ENCODE assay signal across 1 cellular context in the genomic region with DNA sequence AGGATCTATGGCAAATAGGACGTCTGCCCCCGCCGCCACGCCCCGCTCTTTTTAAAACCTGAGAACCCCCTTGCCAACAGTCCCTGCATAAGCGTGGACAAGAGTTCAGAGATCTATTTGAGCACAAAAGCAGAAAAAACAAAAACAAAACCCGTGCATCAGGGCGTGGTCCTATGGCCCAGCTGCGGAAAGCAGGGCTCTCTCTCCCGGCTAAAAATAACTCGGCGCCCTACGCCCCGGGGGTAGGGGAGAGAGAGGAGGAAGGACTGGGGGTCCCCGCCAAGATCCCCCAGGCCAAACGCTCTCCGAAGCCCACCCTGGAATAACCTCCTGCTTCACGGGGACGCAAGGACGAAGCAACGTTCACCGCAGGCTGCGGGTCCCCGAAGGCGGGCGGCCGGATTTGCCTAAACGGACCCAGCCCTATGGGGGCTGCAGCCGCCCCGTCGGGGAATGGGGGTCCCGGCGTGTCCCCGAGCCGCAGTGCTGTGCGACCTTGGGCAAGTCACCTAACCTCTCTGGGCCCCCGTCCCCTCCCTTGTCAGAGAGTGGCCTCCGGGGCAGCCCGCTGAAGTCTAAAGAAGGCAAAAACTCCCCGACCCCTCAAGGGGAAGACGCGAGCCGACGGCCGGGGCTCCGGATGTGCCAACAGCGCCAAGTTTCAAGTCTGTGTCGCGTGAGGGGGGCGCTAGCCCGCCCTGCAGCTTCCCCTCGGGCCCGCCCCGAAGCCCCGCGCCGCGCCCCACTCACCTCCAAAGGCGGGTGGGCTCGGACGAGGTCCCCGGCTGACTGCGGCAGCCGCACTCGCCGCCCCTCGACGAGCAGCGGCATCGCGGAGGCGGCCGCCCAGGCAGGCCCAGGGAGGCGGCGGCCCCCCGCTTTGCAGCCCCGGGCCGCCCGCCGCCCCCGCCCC.
TF ChIP-seq lines count a peak whose summit lies in the region.

No MANE protein-coding gene starts in this region.

TF ChIP-seq in HepG2, 621 proteins besides CTCF, POLR2A, EP300 and RAD21 (continued from another document and continues in another):
- TF ChIP-seq, protein P1, sequence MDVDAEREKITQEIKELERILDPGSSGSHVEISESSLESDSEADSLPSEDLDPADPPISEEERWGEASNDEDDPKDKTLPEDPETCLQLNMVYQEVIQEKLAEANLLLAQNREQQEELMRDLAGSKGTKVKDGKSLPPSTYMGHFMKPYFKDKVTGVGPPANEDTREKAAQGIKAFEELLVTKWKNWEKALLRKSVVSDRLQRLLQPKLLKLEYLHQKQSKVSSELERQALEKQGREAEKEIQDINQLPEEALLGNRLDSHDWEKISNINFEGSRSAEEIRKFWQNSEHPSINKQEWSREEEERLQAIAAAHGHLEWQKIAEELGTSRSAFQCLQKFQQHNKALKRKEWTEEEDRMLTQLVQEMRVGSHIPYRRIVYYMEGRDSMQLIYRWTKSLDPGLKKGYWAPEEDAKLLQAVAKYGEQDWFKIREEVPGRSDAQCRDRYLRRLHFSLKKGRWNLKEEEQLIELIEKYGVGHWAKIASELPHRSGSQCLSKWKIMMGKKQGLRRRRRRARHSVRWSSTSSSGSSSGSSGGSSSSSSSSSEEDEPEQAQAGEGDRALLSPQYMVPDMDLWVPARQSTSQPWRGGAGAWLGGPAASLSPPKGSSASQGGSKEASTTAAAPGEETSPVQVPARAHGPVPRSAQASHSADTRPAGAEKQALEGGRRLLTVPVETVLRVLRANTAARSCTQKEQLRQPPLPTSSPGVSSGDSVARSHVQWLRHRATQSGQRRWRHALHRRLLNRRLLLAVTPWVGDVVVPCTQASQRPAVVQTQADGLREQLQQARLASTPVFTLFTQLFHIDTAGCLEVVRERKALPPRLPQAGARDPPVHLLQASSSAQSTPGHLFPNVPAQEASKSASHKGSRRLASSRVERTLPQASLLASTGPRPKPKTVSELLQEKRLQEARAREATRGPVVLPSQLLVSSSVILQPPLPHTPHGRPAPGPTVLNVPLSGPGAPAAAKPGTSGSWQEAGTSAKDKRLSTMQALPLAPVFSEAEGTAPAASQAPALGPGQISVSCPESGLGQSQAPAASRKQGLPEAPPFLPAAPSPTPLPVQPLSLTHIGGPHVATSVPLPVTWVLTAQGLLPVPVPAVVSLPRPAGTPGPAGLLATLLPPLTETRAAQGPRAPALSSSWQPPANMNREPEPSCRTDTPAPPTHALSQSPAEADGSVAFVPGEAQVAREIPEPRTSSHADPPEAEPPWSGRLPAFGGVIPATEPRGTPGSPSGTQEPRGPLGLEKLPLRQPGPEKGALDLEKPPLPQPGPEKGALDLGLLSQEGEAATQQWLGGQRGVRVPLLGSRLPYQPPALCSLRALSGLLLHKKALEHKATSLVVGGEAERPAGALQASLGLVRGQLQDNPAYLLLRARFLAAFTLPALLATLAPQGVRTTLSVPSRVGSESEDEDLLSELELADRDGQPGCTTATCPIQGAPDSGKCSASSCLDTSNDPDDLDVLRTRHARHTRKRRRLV (CRISPR knock-in tag; IDR thresholded peaks at IDR 0.05): peak; percentile 39
- TF ChIP-seq KLF12 (CRISPR knock-in tag; IDR thresholded peaks at IDR 0.05; ENCODE audit: borderline replicate concordance) (peak; percentile 57), PHF8 (CRISPR knock-in tag; IDR thresholded peaks at IDR 0.05) (peak; percentile 82), NFKB2 (CRISPR knock-in tag; IDR thresholded peaks at IDR 0.05; ENCODE audit: borderline replicate concordance) (peak; percentile 75; the same call in 1 of the 2 replicates), ZNF432 (CRISPR knock-in tag; IDR thresholded peaks at IDR 0.05; ENCODE audit: borderline replicate concordance) (no peak), ISL2 (CRISPR knock-in tag; IDR thresholded peaks at IDR 0.05) (peak; percentile 56; the same call in 1 of the 2 replicates), ZNF383 (CRISPR knock-in tag; IDR thresholded peaks at IDR 0.05; ENCODE audit: borderline replicate concordance) (peak; percentile 80; the same call in 1 of the 2 replicates), ZNF589 (CRISPR knock-in tag; conservative IDR thresholded peaks at IDR 0.05) (peak; percentile 28; the same call in 1 of the 2 replicates), ATF7 (IDR thresholded peaks at IDR 0.05) (no peak), ATF7 (CRISPR knock-in tag; IDR thresholded peaks at IDR 0.05) (no peak), NCOA1 (CRISPR knock-in tag; IDR thresholded peaks at IDR 0.05) (peak; percentile 88), YEATS4 (CRISPR knock-in tag; IDR thresholded peaks at IDR 0.05; ENCODE audit: borderline replicate concordance) (peak; percentile 0; the same call in 1 of the 2 replicates), ONECUT2 (CRISPR knock-in tag; IDR thresholded peaks at IDR 0.05) (0 out of 2 replicates have a peak, but pooled peaks have one; percentile 20), MYNN (CRISPR knock-in tag; IDR thresholded peaks at IDR 0.05; ENCODE audit: low read depth) (peak; percentile 29; the same call in 1 of the 2 replicates), STAG1 (CRISPR knock-in tag; IDR thresholded peaks at IDR 0.05) (peak; percentile 22; the same call in 1 of the 2 replicates), ZNF180 (CRISPR knock-in tag; IDR thresholded peaks at IDR 0.05; ENCODE audit: borderline replicate concordance, low read depth) (0 out of 2 replicates have a peak, but pooled peaks have one; percentile 63), RXRB (CRISPR knock-in tag; IDR thresholded peaks at IDR 0.05; ENCODE audit: borderline replicate concordance) (0 out of 2 replicates have a peak, but pooled peaks have one; percentile 5), ZNF12 (CRISPR knock-in tag; IDR thresholded peaks at IDR 0.05) (no peak), RFX5 (IDR thresholded peaks at IDR 0.05; ENCODE audit: low read depth, low read length) (peak; percentile 4; the same call in 1 of the 2 replicates), KDM3A (CRISPR knock-in tag; IDR thresholded peaks at IDR 0.05; ENCODE audit: low read depth) (peak; percentile 86; the same call in 1 of the 2 replicates), ESRRA (CRISPR knock-in tag; IDR thresholded peaks at IDR 0.05; ENCODE audit: low read depth) (peak; percentile 16; the same call in 1 of the 2 replicates), ELF3 (CRISPR knock-in tag; IDR thresholded peaks at IDR 0.05) (no peak), KAT7 (CRISPR knock-in tag; IDR thresholded peaks at IDR 0.05; ENCODE audit: borderline replicate concordance) (0 out of 2 replicates have a peak, but pooled peaks have one; percentile 74), ZNF781 (CRISPR knock-in tag; IDR thresholded peaks at IDR 0.05; ENCODE audit: borderline replicate concordance, not compliant biosample characterization) (peak; percentile 67), MYC (CRISPR knock-in tag; IDR thresholded peaks at IDR 0.05; ENCODE audit: borderline replicate concordance) (peak; percentile 21), SMAD9 (CRISPR knock-in tag; IDR thresholded peaks at IDR 0.05) (peak; percentile 74; the same call in 1 of the 2 replicates), ZBTB7A (CRISPR knock-in tag; IDR thresholded peaks at IDR 0.05) (peak; percentile 12; the same call in 1 of the 2 replicates)
- TF ChIP-seq, protein P2, sequence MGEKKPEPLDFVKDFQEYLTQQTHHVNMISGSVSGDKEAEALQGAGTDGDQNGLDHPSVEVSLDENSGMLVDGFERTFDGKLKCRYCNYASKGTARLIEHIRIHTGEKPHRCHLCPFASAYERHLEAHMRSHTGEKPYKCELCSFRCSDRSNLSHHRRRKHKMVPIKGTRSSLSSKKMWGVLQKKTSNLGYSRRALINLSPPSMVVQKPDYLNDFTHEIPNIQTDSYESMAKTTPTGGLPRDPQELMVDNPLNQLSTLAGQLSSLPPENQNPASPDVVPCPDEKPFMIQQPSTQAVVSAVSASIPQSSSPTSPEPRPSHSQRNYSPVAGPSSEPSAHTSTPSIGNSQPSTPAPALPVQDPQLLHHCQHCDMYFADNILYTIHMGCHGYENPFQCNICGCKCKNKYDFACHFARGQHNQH (CRISPR knock-in tag; IDR thresholded peaks at IDR 0.05): peak; percentile 23; the same call in 1 of the 2 replicates
- TF ChIP-seq, protein P3, sequence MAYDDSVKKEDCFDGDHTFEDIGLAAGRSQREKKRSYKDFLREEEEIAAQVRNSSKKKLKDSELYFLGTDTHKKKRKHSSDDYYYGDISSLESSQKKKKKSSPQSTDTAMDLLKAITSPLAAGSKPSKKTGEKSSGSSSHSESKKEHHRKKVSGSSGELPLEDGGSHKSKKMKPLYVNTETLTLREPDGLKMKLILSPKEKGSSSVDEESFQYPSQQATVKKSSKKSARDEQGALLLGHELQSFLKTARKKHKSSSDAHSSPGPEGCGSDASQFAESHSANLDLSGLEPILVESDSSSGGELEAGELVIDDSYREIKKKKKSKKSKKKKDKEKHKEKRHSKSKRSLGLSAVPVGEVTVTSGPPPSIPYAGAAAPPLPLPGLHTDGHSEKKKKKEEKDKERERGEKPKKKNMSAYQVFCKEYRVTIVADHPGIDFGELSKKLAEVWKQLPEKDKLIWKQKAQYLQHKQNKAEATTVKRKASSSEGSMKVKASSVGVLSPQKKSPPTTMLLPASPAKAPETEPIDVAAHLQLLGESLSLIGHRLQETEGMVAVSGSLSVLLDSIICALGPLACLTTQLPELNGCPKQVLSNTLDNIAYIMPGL (CRISPR knock-in tag; IDR thresholded peaks at IDR 0.05; ENCODE audit: borderline replicate concordance in 1 of 2, low read depth in 1 of 2): peak in 1 of 2 experiments; percentile 77; a peak in 2 of 4 replicates
- TF ChIP-seq, protein P4, sequence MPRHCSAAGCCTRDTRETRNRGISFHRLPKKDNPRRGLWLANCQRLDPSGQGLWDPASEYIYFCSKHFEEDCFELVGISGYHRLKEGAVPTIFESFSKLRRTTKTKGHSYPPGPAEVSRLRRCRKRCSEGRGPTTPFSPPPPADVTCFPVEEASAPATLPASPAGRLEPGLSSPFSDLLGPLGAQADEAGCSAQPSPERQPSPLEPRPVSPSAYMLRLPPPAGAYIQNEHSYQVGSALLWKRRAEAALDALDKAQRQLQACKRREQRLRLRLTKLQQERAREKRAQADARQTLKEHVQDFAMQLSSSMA (CRISPR knock-in tag; IDR thresholded peaks at IDR 0.05): no peak; the same call in 1 of the 2 replicates
- TF ChIP-seq, protein P5, sequence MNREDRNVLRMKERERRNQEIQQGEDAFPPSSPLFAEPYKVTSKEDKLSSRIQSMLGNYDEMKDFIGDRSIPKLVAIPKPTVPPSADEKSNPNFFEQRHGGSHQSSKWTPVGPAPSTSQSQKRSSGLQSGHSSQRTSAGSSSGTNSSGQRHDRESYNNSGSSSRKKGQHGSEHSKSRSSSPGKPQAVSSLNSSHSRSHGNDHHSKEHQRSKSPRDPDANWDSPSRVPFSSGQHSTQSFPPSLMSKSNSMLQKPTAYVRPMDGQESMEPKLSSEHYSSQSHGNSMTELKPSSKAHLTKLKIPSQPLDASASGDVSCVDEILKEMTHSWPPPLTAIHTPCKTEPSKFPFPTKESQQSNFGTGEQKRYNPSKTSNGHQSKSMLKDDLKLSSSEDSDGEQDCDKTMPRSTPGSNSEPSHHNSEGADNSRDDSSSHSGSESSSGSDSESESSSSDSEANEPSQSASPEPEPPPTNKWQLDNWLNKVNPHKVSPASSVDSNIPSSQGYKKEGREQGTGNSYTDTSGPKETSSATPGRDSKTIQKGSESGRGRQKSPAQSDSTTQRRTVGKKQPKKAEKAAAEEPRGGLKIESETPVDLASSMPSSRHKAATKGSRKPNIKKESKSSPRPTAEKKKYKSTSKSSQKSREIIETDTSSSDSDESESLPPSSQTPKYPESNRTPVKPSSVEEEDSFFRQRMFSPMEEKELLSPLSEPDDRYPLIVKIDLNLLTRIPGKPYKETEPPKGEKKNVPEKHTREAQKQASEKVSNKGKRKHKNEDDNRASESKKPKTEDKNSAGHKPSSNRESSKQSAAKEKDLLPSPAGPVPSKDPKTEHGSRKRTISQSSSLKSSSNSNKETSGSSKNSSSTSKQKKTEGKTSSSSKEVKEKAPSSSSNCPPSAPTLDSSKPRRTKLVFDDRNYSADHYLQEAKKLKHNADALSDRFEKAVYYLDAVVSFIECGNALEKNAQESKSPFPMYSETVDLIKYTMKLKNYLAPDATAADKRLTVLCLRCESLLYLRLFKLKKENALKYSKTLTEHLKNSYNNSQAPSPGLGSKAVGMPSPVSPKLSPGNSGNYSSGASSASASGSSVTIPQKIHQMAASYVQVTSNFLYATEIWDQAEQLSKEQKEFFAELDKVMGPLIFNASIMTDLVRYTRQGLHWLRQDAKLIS (CRISPR knock-in tag; IDR thresholded peaks at IDR 0.05): no peak
- TF ChIP-seq, protein P6, sequence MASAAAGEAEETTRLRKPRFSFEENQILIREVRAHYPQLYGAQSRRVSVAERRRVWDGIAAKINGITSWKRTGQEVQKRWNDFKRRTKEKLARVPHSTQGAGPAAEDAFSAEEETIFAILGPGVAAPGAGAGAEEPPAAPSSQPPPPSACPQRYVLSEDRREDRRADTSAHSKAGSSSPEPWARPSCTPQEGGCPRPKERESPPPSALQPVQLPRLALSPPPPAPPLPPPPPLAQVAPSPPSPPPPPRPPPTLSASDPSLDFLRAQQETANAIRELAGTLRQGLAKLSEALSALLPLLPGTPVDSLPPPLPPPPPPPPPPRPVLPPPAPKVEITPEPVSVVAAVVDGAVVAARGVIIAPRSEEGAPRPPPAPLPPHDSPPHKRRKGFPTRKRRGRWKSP (CRISPR knock-in tag; IDR thresholded peaks at IDR 0.05): peak; percentile 70; the same call in 1 of the 2 replicates
- TF ChIP-seq, protein P7, sequence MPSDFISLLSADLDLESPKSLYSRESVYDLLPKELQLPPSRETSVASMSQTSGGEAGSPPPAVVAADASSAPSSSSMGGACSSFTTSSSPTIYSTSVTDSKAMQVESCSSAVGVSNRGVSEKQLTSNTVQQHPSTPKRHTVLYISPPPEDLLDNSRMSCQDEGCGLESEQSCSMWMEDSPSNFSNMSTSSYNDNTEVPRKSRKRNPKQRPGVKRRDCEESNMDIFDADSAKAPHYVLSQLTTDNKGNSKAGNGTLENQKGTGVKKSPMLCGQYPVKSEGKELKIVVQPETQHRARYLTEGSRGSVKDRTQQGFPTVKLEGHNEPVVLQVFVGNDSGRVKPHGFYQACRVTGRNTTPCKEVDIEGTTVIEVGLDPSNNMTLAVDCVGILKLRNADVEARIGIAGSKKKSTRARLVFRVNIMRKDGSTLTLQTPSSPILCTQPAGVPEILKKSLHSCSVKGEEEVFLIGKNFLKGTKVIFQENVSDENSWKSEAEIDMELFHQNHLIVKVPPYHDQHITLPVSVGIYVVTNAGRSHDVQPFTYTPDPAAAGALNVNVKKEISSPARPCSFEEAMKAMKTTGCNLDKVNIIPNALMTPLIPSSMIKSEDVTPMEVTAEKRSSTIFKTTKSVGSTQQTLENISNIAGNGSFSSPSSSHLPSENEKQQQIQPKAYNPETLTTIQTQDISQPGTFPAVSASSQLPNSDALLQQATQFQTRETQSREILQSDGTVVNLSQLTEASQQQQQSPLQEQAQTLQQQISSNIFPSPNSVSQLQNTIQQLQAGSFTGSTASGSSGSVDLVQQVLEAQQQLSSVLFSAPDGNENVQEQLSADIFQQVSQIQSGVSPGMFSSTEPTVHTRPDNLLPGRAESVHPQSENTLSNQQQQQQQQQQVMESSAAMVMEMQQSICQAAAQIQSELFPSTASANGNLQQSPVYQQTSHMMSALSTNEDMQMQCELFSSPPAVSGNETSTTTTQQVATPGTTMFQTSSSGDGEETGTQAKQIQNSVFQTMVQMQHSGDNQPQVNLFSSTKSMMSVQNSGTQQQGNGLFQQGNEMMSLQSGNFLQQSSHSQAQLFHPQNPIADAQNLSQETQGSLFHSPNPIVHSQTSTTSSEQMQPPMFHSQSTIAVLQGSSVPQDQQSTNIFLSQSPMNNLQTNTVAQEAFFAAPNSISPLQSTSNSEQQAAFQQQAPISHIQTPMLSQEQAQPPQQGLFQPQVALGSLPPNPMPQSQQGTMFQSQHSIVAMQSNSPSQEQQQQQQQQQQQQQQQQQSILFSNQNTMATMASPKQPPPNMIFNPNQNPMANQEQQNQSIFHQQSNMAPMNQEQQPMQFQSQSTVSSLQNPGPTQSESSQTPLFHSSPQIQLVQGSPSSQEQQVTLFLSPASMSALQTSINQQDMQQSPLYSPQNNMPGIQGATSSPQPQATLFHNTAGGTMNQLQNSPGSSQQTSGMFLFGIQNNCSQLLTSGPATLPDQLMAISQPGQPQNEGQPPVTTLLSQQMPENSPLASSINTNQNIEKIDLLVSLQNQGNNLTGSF (CRISPR knock-in tag; IDR thresholded peaks at IDR 0.05): 0 out of 2 replicates have a peak, but pooled peaks have one; percentile 80
